29 cellular contexts compared by ENCODE assay signal in the genomic region with DNA sequence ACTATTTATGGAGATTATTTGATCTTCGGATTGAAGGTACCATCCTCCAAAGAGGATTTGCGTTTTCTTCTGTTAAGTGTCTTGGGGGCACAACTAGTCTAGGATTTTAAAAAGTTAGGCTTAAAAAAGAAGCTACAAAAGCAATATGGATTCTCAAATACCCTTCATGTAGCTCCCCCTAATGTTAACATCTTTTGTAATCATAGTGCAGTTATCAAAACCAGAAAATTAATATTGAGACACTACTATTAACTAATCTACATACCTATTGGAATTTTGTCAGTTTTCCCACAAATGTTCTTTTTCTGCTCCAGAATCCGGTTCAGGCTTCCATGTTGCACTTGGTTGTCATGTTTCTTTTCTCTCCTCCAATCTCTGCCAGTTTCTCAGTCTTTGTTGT.
"Had no signal": no experiment of that assay in that cellular context is flagged by ENCODE, and none has a peak within 500 bp of the region (broad histone marks: within the 10 kb centered on the region; RNA-seq: fewer than 3 reads in every experiment).

No MANE protein-coding gene starts in this region.

- H3K9me3 ChIP-seq: breast epithelium had no signal

- H3K27ac ChIP-seq: ascending aorta, breast epithelium, cardiac muscle cell, coronary artery, dorsolateral prefrontal cortex had no signal

- H3K27me3 Mint-ChIP-seq: activated CD4-positive, alpha-beta memory T cell treated with anti-CD3 and anti-CD28 coated beads for 36 hours; activated CD4-positive, alpha-beta T cell treated with anti-CD3 and anti-CD28 coated beads for 36 hours; activated CD4-positive, alpha-beta T cell treated with anti-CD3 and anti-CD28 coated beads, Interleukin-2, amount 10 ng/mL, durations not matched to agents 24 days and 14 days; activated CD8-positive, alpha-beta memory T cell treated with anti-CD3 and anti-CD28 coated beads, Interleukin-2, amount 10 ng/mL, durations not matched to agents 7 days and 5 days; activated naive CD4-positive, alpha-beta T cell treated with anti-CD3 and anti-CD28 coated beads, Interleukin-2, amount 10 ng/mL, durations not matched to agents 7 days and 5 days; activated naive CD8-positive, alpha-beta T cell treated with anti-CD3 and anti-CD28 coated beads, Interleukin-2, amount 10 ng/mL, durations not matched to agents 7 days and 5 days had no signal

- H3K9me3 Mint-ChIP-seq: activated CD4-positive, alpha-beta memory T cell treated with anti-CD3 and anti-CD28 coated beads for 36 hours; activated CD4-positive, alpha-beta T cell treated with anti-CD3 and anti-CD28 coated beads, Interleukin-2, amount 10 ng/mL, durations not matched to agents 24 days and 14 days; dendritic cell treated with granulocyte-macrophage colony-stimulating factor and Interleukin-4, amounts not matched to agents 40 ng/mL and 50 ng/mL, for 4 days had no signal

- H3K4me3 ChIP-seq: ascending aorta, breast epithelium, cardiac muscle cell, coronary artery, dorsolateral prefrontal cortex had no signal

- H3K4me1 Mint-ChIP-seq: brain had no signal

- ATAC-seq: activated CD4-positive, alpha-beta T cell treated with anti-CD3 and anti-CD28 coated beads for 36 hours; activated CD8-positive, alpha-beta memory T cell treated with anti-CD3 and anti-CD28 coated beads, Interleukin-2, amount 10 ng/mL, durations not matched to agents 7 days and 5 days; activated CD8-positive, alpha-beta T cell treated with anti-CD3 and anti-CD28 coated beads, Interleukin-2, amount 10 ng/mL, durations not matched to agents 7 days and 5 days; activated naive CD4-positive, alpha-beta T cell treated with anti-CD3 and anti-CD28 coated beads, Interleukin-2, amount 50 U/mL, for 72 hours; esophagus mucosa had no signal

- H3K27ac Mint-ChIP-seq: activated CD8-positive, alpha-beta T cell treated with anti-CD3 and anti-CD28 coated beads, Interleukin-2, amount 10 ng/mL, durations not matched to agents 7 days and 5 days; activated naive CD4-positive, alpha-beta T cell treated with anti-CD3 and anti-CD28 coated beads, Interleukin-2, amount 50 U/mL, for 72 hours; brain; dendritic cell treated with granulocyte-macrophage colony-stimulating factor and Interleukin-4, amounts not matched to agents 40 ng/mL and 50 ng/mL, for 4 days; endodermal cell had no signal

- DNase-seq: activated CD4-positive, alpha-beta memory T cell treated with anti-CD3 and anti-CD28 coated beads for 36 hours; activated CD4-positive, alpha-beta T cell treated with anti-CD3 and anti-CD28 coated beads for 36 hours; activated CD4-positive, alpha-beta T cell treated with anti-CD3 and anti-CD28 coated beads, Interleukin-2, amount 10 ng/mL, durations not matched to agents 24 days and 14 days; activated CD4-positive, CD25-positive, alpha-beta regulatory T cell; activated CD4-positive, CD25-positive, alpha-beta regulatory T cell treated with anti-CD3 and anti-CD28 coated beads, Interleukin-2, amount 50 U/mL, for 72 hours; activated CD8-positive, alpha-beta memory T cell treated with anti-CD3 and anti-CD28 coated beads, Interleukin-2, amount 10 ng/mL, durations not matched to agents 7 days and 5 days; activated CD8-positive, alpha-beta memory T cell treated with anti-CD3 and anti-CD28 coated beads, Interleukin-2, amount 50 U/mL, for 4 hours; activated CD8-positive, alpha-beta T cell treated with anti-CD3 and anti-CD28 coated beads, Interleukin-2, amount 10 ng/mL, durations not matched to agents 7 days and 5 days; activated gamma-delta T cell; activated naive CD4-positive, alpha-beta T cell; activated naive CD4-positive, alpha-beta T cell treated with anti-CD3 and anti-CD28 coated beads, Interleukin-2, amount 10 ng/mL, durations not matched to agents 7 days and 5 days; activated naive CD8-positive, alpha-beta T cell treated with anti-CD3 and anti-CD28 coated beads, Interleukin-2, amount 10 ng/mL, durations not matched to agents 7 days and 5 days; activated T-cell treated with anti-CD3 and anti-CD28 coated beads, Interleukin-2, amount 50 U/mL, for 1 hour; central memory CD4-positive, alpha-beta T cell; dorsolateral prefrontal cortex; effector memory CD4-positive, alpha-beta T cell; endodermal cell; foreskin fibroblast; head of caudate nucleus; T-helper 1 cell; T-helper 2 cell had no signal

- H3K27me3 ChIP-seq: ascending aorta, breast epithelium, cardiac muscle cell, dorsolateral prefrontal cortex had no signal

- H3K4me1 ChIP-seq: ascending aorta, breast epithelium had no signal

- H3K36me3 ChIP-seq: ascending aorta, breast epithelium, cardiac muscle cell had no signal

- H3K4me3 Mint-ChIP-seq: activated CD4-positive, alpha-beta memory T cell treated with anti-CD3 and anti-CD28 coated beads for 36 hours; activated CD4-positive, alpha-beta T cell treated with anti-CD3 and anti-CD28 coated beads for 36 hours; activated CD4-positive, alpha-beta T cell treated with anti-CD3 and anti-CD28 coated beads, Interleukin-2, amount 10 ng/mL, durations not matched to agents 24 days and 14 days; activated CD8-positive, alpha-beta memory T cell treated with anti-CD3 and anti-CD28 coated beads, Interleukin-2, amount 10 ng/mL, durations not matched to agents 7 days and 5 days; activated CD8-positive, alpha-beta T cell treated with anti-CD3 and anti-CD28 coated beads, Interleukin-2, amount 10 ng/mL, durations not matched to agents 7 days and 5 days; activated naive CD4-positive, alpha-beta T cell treated with anti-CD3 and anti-CD28 coated beads, Interleukin-2, amount 10 ng/mL, durations not matched to agents 7 days and 5 days; activated naive CD8-positive, alpha-beta T cell treated with anti-CD3 and anti-CD28 coated beads, Interleukin-2, amount 10 ng/mL, durations not matched to agents 7 days and 5 days; brain; dendritic cell treated with granulocyte-macrophage colony-stimulating factor and Interleukin-4, amounts not matched to agents 40 ng/mL and 50 ng/mL, for 4 days; endodermal cell had no signal
